ENCODE assay signal across 20 cellular contexts in the genomic region with DNA sequence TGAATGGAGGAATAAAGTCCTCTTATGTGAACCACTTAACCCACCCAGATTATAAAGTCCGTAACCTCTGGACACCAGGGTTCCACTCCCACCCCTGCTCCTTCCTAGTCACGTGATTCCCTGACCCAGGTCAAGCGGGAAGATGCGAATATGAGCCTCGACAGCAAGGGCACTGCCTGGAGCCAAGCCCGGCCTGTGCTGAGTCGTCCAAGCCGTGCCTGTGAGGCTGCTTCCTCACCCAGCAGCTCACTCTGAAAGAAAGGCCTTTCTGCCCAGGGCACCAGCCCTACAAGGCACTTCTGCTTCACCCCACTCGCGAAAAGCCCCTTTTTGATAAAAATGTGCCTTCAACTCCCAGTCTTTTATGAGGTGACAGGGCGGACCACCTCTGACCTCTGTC.
"Had no signal": no experiment of that assay in that cellular context is flagged by ENCODE, and none has a peak within 500 bp of the region (broad histone marks: within the 10 kb centered on the region; RNA-seq: fewer than 3 reads in every experiment).

No MANE protein-coding gene starts in this region.

- ATAC-seq: activated CD4-positive, CD25-positive, alpha-beta regulatory T cell treated with anti-CD3 and anti-CD28 coated beads, Interleukin-2, amount 50 U/mL, for 24 hours; activated T-cell treated with anti-CD3 and anti-CD28 coated beads, Interleukin-2, amount 50 U/mL, for 72 hours; left colon; natural killer cell treated with Interleukin-12 subunit alpha and Interleukin-12 subunit beta and Interleukin-15 and Interleukin-18, amount 100 ng/mL, for 72 hours; T-helper 17 cell had no signal

- H3K9me3 Mint-ChIP-seq: activated CD4-positive, alpha-beta memory T cell treated with anti-CD3 and anti-CD28 coated beads, Interleukin-2, amount 10 ng/mL, durations not matched to agents 7 days and 5 days; activated CD4-positive, alpha-beta T cell treated with anti-CD3 and anti-CD28 coated beads, Interleukin-2, amount 10 ng/mL, durations not matched to agents 24 days and 14 days; activated naive CD4-positive, alpha-beta T cell treated with anti-CD3 and anti-CD28 coated beads for 36 hours; activated T-cell treated with anti-CD3 and anti-CD28 coated beads, Interleukin-2, amount 50 U/mL, for 72 hours; memory B cell; natural killer cell treated with Interleukin-12 subunit alpha and Interleukin-12 subunit beta and Interleukin-15 and Interleukin-18, amount 100 ng/mL, for 72 hours; type B pancreatic cell had no signal

- H3K4me1 Mint-ChIP-seq: activated CD4-positive, alpha-beta memory T cell treated with anti-CD3 and anti-CD28 coated beads, Interleukin-2, amount 10 ng/mL, durations not matched to agents 7 days and 5 days; activated CD4-positive, alpha-beta T cell treated with anti-CD3 and anti-CD28 coated beads, Interleukin-2, amount 10 ng/mL, durations not matched to agents 24 days and 14 days; memory B cell had no signal

- H3K27me3 ChIP-seq: colonic mucosa, heart right ventricle had no signal

- H3K4me3 Mint-ChIP-seq: activated CD4-positive, alpha-beta memory T cell treated with anti-CD3 and anti-CD28 coated beads, Interleukin-2, amount 10 ng/mL, durations not matched to agents 7 days and 5 days; activated CD4-positive, alpha-beta T cell treated with anti-CD3 and anti-CD28 coated beads, Interleukin-2, amount 10 ng/mL, durations not matched to agents 24 days and 14 days; activated naive CD4-positive, alpha-beta T cell treated with anti-CD3 and anti-CD28 coated beads for 36 hours; activated T-cell treated with anti-CD3 and anti-CD28 coated beads, Interleukin-2, amount 50 U/mL, for 72 hours; memory B cell; natural killer cell treated with Interleukin-12 subunit alpha and Interleukin-12 subunit beta and Interleukin-15 and Interleukin-18, amount 100 ng/mL, for 72 hours; T-helper 17 cell; type B pancreatic cell had no signal

- H3K4me3 ChIP-seq: colonic mucosa, heart right ventricle, thoracic aorta had no signal

- H3K27ac Mint-ChIP-seq: activated CD4-positive, alpha-beta memory T cell treated with anti-CD3 and anti-CD28 coated beads, Interleukin-2, amount 10 ng/mL, durations not matched to agents 7 days and 5 days; activated CD4-positive, alpha-beta T cell treated with anti-CD3 and anti-CD28 coated beads, Interleukin-2, amount 10 ng/mL, durations not matched to agents 24 days and 14 days; activated naive CD4-positive, alpha-beta T cell treated with anti-CD3 and anti-CD28 coated beads for 36 hours; activated T-cell treated with anti-CD3 and anti-CD28 coated beads, Interleukin-2, amount 50 U/mL, for 72 hours; memory B cell; natural killer cell treated with Interleukin-12 subunit alpha and Interleukin-12 subunit beta and Interleukin-15 and Interleukin-18, amount 100 ng/mL, for 72 hours; T-helper 17 cell; type B pancreatic cell had no signal

- H3K27ac ChIP-seq: colonic mucosa, heart right ventricle, thoracic aorta had no signal

- H3K27me3 Mint-ChIP-seq: activated CD4-positive, alpha-beta memory T cell treated with anti-CD3 and anti-CD28 coated beads, Interleukin-2, amount 10 ng/mL, durations not matched to agents 7 days and 5 days; memory B cell; natural killer cell treated with Interleukin-12 subunit alpha and Interleukin-12 subunit beta and Interleukin-15 and Interleukin-18, amount 100 ng/mL, for 72 hours; T-helper 17 cell; type B pancreatic cell had no signal

- H3K36me3 ChIP-seq: colonic mucosa had no signal

- H3K36me3 Mint-ChIP-seq: natural killer cell treated with Interleukin-12 subunit alpha and Interleukin-12 subunit beta and Interleukin-15 and Interleukin-18, amount 100 ng/mL, for 72 hours had no signal

- DNase-seq: activated CD4-positive, alpha-beta memory T cell treated with anti-CD3 and anti-CD28 coated beads, Interleukin-2, amount 10 ng/mL, durations not matched to agents 7 days and 5 days; activated CD4-positive, alpha-beta T cell treated with anti-CD3 and anti-CD28 coated beads, Interleukin-2, amount 10 ng/mL, durations not matched to agents 24 days and 14 days; activated effector memory CD4-positive, alpha-beta T cell treated with Interleukin-2 at 50 U/mL for 16 hours; activated naive CD4-positive, alpha-beta T cell treated with anti-CD3 and anti-CD28 coated beads for 36 hours; activated T-cell treated with anti-CD3 and anti-CD28 coated beads, Interleukin-2, amount 50 U/mL, for 72 hours; amygdala; colonic mucosa; heart right ventricle; islet precursor cell; left colon; occipital lobe; stimulated activated CD4-positive, alpha-beta T cell treated with anti-CD3 and anti-CD28 coated beads, Interleukin-2, amount 100 ng/mL, for 48 hours; stimulated activated CD8-positive, alpha-beta memory T cell treated with anti-CD3 and anti-CD28 coated beads, Interleukin-4, amount 100 ng/mL, for 48 hours; stimulated activated naive CD4-positive, alpha-beta T cell; T-helper 17 cell had no signal

- H3K4me1 ChIP-seq: colonic mucosa had no signal

- H3K9me3 ChIP-seq: colonic mucosa, heart right ventricle, thoracic aorta had no signal
